In genomic region chr6:36907781-36908180, GRCh38 we compare ENCODE assay signal across 12 cellular contexts. TPM values are rescaled to one million over a fixed set of nuclear protein-coding genes. Genes with fewer than 3 reads are reported as not detected.
DNase-seq lines count a peak whose midpoint lies in the region; TF ChIP-seq lines count a peak whose summit lies in the region.
"Had no signal": no experiment of that assay in that cellular context is flagged by ENCODE, and none has a peak within 500 bp of the region (broad histone marks: within the 10 kb centered on the region; RNA-seq: fewer than 3 reads in every experiment).

No MANE protein-coding gene starts in this region.

- H3K27ac ChIP-seq in CD4-positive, alpha-beta memory T cell (ENCODE audit: low read depth, low read length), result no peak overlapping the region
- H3K27ac ChIP-seq in RWPE1, result peak overlapping the region; percentile 48
- H3K27ac ChIP-seq in effector memory CD4-positive, alpha-beta T cell (ENCODE audit: insufficient read depth, low read length, poor library complexity, severe bottlenecking), result no peak overlapping the region
- H3K27ac ChIP-seq: BLaER1 treated with 17β-estradiol and CSF1 and Interleukin-3, amounts not matched to agents 10 nM and 100 nM had no signal

- POLR2A ChIA-PET in CD4-positive, alpha-beta memory T cell (lab: Charles Lee; ENCODE audit: partially characterized antibody), result no interaction called here
- POLR2A ChIA-PET in RWPE1 (lab: Yijun Ruan, JAX; ENCODE audit: low non-redundant PET), result no interaction called here
- POLR2A ChIA-PET in GM10248 (lab: Yijun Ruan, JAX), result no interaction called here

- intact Hi-C loops in CD4-positive, alpha-beta memory T cell (cut with micrococcal nuclease), result no loop called here

- no peak overlapping the region for H3K4me3 Mint-ChIP-seq in CD4-positive, alpha-beta memory T cell
- H3K4me3 Mint-ChIP-seq in progenitor cell of endocrine pancreas (ENCODE audit: low read depth), result no peak overlapping the region

- H3K4me1 ChIP-seq in CD4-positive, alpha-beta memory T cell (ENCODE audit: insufficient read depth, low read length), result peaks cover 14% of the 10 kb centered on the region
- H3K4me1 ChIP-seq in effector memory CD4-positive, alpha-beta T cell (ENCODE audit: control insufficient read depth, insufficient read depth, low read length, poor library complexity, severe bottlenecking), result peaks cover 14% of the 10 kb centered on the region

- no peaks in the 10 kb centered on the region for H3K27me3 ChIP-seq in CD4-positive, alpha-beta memory T cell (ENCODE audit: insufficient read depth, low read length)
- no peaks in the 10 kb centered on the region for H3K27me3 ChIP-seq in effector memory CD4-positive, alpha-beta T cell (replicated peaks; ENCODE audit: control insufficient read depth, insufficient read depth, low read length, poor library complexity, severe bottlenecking)
- H3K27me3 ChIP-seq: BLaER1 treated with 17β-estradiol and CSF1 and Interleukin-3, amounts not matched to agents 10 nM and 100 nM had no signal

- peak overlapping the region in 6 of 7 donors; percentile 10 to 86 (median 55) for H3K27ac Mint-ChIP-seq in CD4-positive, alpha-beta memory T cell
- peak overlapping the region; percentile 37 for H3K27ac Mint-ChIP-seq in progenitor cell of endocrine pancreas

- DNase-seq in CD4-positive, alpha-beta memory T cell, result no peak
- DNase-seq in RWPE1 (ENCODE audit: low spot score) (no peak), fibroblast of the aortic adventitia (ENCODE audit: low read depth) (peak; percentile 48), progenitor cell of endocrine pancreas (ENCODE audit: low spot score, unreplicated experiment) (no peak), GM10248 (ENCODE audit: extremely low spot score) (no peak), HCEC 1CT (no peak), NCI-H510A (lab: John Stamatoyannopoulos, UW) (no peak)
- no peak for DNase-seq in effector memory CD4-positive, alpha-beta T cell
- DNase-seq: activated CD4-positive, alpha-beta T cell treated with anti-CD3 and anti-CD28 coated beads for 48 hours had no signal

- CTCF ChIA-PET in CD4-positive, alpha-beta memory T cell (lab: Charles Lee; ENCODE audit: partially characterized antibody), result interaction anchor here (2.2 kb wide), 1 partner anchor 110 kb away, joined by 4 read pairs; no protein-coding TSS in a partner anchor
- CTCF ChIA-PET in RWPE1 (lab: Yijun Ruan, JAX) (no interaction called here), GM10248 (lab: Yijun Ruan, JAX) (interaction anchor here (1.3 to 1.5 kb wide), 2 partner anchors 14 to 23 kb away, joined by 3 read pairs; no protein-coding TSS in a partner anchor)

- H3K36me3 ChIP-seq in CD4-positive, alpha-beta memory T cell (ENCODE audit: insufficient read depth, low read length), result peaks cover 28% of the 10 kb centered on the region
- H3K36me3 ChIP-seq in effector memory CD4-positive, alpha-beta T cell (ENCODE audit: control insufficient read depth, insufficient read depth, low read length), result peaks cover 13% of the 10 kb centered on the region

- no peak overlapping the region for H3K4me3 ChIP-seq in CD4-positive, alpha-beta memory T cell (ENCODE audit: low read length in 2 of 2)
- no peak overlapping the region for H3K4me3 ChIP-seq in fibroblast of the aortic adventitia (ENCODE audit: low read depth, low read length)
- H3K4me3 ChIP-seq in effector memory CD4-positive, alpha-beta T cell (ENCODE audit: insufficient read depth, low read depth, low read length, poor library complexity, severe bottlenecking), result no peak overlapping the region
- H3K4me3 ChIP-seq: BLaER1 treated with 17β-estradiol and CSF1 and Interleukin-3, amounts not matched to agents 10 nM and 100 nM had no signal

- no peaks in the 10 kb centered on the region for H3K9me3 Mint-ChIP-seq in CD4-positive, alpha-beta memory T cell
- H3K9me3 Mint-ChIP-seq in progenitor cell of endocrine pancreas (ENCODE audit: low read depth), result no peaks in the 10 kb centered on the region

- peaks cover 43 to 49% of the 10 kb centered on the region in 2 donors for H3K36me3 Mint-ChIP-seq in CD4-positive, alpha-beta memory T cell
- H3K36me3 Mint-ChIP-seq in progenitor cell of endocrine pancreas (ENCODE audit: insufficient read depth), result peaks cover 11% of the 10 kb centered on the region

- no peaks in the 10 kb centered on the region for H3K27me3 Mint-ChIP-seq in CD4-positive, alpha-beta memory T cell
- H3K27me3 Mint-ChIP-seq in progenitor cell of endocrine pancreas, result no peaks in the 10 kb centered on the region

- H3K4me1 Mint-ChIP-seq in CD4-positive, alpha-beta memory T cell, result peaks cover 20 to 35% (median 25%) of the 10 kb centered on the region in 4 donors
- peaks cover 6% of the 10 kb centered on the region for H3K4me1 Mint-ChIP-seq in progenitor cell of endocrine pancreas (ENCODE audit: low read depth)

- H3K9me3 ChIP-seq in CD4-positive, alpha-beta memory T cell (ENCODE audit: control insufficient read depth in 1 of 2, low read length in 2 of 2), result no peaks in the 10 kb centered on the region
- H3K9me3 ChIP-seq in effector memory CD4-positive, alpha-beta T cell (ENCODE audit: control insufficient read depth, low read length), result no peaks in the 10 kb centered on the region
- H3K9me3 ChIP-seq: BLaER1 treated with 17β-estradiol and CSF1 and Interleukin-3, amounts not matched to agents 10 nM and 100 nM had no signal

- TF ChIP-seq CTCF in RWPE1 (conservative IDR thresholded peaks at IDR 0.05; ENCODE audit: low read depth) (no peak), fibroblast of the aortic adventitia (IDR thresholded peaks at IDR 0.05; ENCODE audit: insufficient read depth, low read length) (no peak), progenitor cell of endocrine pancreas (IDR thresholded peaks at IDR 0.05; ENCODE audit: unreplicated experiment) (no peak), GM10248 (IDR thresholded peaks at IDR 0.05; ENCODE audit: control extremely low read depth, extremely low read depth, low read depth, missing control alignments) (no peak)

RNA-seq across cellular contexts. Expression of gene C6orf89, which starts 22.0 kb away (rescaled TPM):
- 10 to 100 TPM; 53.0 to 56.0 TPM for total RNA-seq in CD4-positive, alpha-beta memory T cell
- polyA plus RNA-seq in CD4-positive, alpha-beta memory T cell, result 10 to 100 TPM; 35.4 to 52.8 TPM
- 23.8 and 58.2 TPM in 2 replicates for total RNA-seq in fibroblast of the aortic adventitia (ENCODE audit: low replicate concordance)
- 29.9 and 31.7 TPM in 2 replicates for total RNA-seq in progenitor cell of endocrine pancreas

RNA-seq across cellular contexts. Expression of gene PPIL1, which starts 33.2 kb away (rescaled TPM):
- total RNA-seq in CD4-positive, alpha-beta memory T cell, result 1 to 10 TPM; 8.4 to 9.2 TPM
- 10 to 100 TPM; 18.6 to 19.7 TPM for polyA plus RNA-seq in CD4-positive, alpha-beta memory T cell
- total RNA-seq in fibroblast of the aortic adventitia (ENCODE audit: low replicate concordance), result 11.4 and 36.9 TPM in 2 replicates
- 53.1 and 53.2 TPM in 2 replicates for total RNA-seq in progenitor cell of endocrine pancreas

RNA-seq across cellular contexts. Expression of gene PI16, which starts 46.8 kb away (rescaled TPM):
- 1 to 10 TPM; 5.8 to 6.0 TPM for total RNA-seq in CD4-positive, alpha-beta memory T cell
- polyA plus RNA-seq in CD4-positive, alpha-beta memory T cell, result 10 to 100 TPM; 31.5 to 53.8 TPM
- total RNA-seq in fibroblast of the aortic adventitia (ENCODE audit: low replicate concordance), result 1.5 and 6.3 TPM in 2 replicates
- total RNA-seq in progenitor cell of endocrine pancreas, result not detected in 2 replicates
- total RNA-seq: RPMI7951 had no signal
- polyA plus RNA-seq: neural cell had no signal
